1 cellular context compared by ENCODE assay signal in genomic region chr3:143600762-143601161, GRCh38.
TF ChIP-seq lines count a peak whose summit lies in the region.

No MANE protein-coding gene starts in this region.

TF ChIP-seq in GM23338, 12 proteins besides CTCF, POLR2A, EP300 and RAD21 (continued from another document):
- TF ChIP-seq EZH2phosphoT487 (IDR thresholded peaks at IDR 0.05; ENCODE audit: unreplicated experiment) = no peak
- TF ChIP-seq JUNB (IDR thresholded peaks at IDR 0.05; ENCODE audit: unreplicated experiment) = no peak
- TF ChIP-seq ETS1 (IDR thresholded peaks at IDR 0.05) = no peak
- no peak for TF ChIP-seq NANOG (IDR thresholded peaks at IDR 0.05; ENCODE audit: borderline replicate concordance)
- no peak for TF ChIP-seq POLR2AphosphoS5 (IDR thresholded peaks at IDR 0.05; ENCODE audit: low read depth)
- no peak for TF ChIP-seq CREB1 (CRISPR knock-in tag; IDR thresholded peaks at IDR 0.05; ENCODE audit: low read depth)
- TF ChIP-seq ZNF331 (CRISPR knock-in tag; IDR thresholded peaks at IDR 0.05; ENCODE audit: low read depth) = no peak
